ENCODE assay signal across 9 cellular contexts in the genomic region with DNA sequence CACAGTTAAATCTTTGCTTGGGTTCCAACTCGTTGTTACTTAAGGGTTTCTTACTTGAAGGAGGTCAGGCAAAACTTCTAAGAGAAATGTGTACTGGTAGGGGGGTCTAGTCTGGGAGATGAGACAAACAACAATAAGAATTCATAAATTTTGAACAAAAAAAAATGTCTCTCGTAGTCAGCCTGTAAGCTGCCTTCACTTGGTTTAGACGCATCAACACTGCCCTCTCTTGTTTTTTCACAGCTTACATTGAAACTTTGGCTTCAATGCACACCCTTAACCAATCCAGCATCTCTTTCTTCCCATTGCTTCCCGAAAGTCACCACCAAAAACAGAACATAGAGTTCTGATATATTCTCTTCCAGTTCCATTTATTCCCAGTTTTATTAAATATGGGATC.
A peak's percentile ranks its signal among the peaks of the same experiment; 100 is the strongest.
DNase-seq lines count a peak whose midpoint lies in the region; ATAC-seq and TF ChIP-seq lines count a peak whose summit lies in the region.
"Had no signal": no experiment of that assay in that cellular context is flagged by ENCODE, and none has a peak within 500 bp of the region (broad histone marks: within the 10 kb centered on the region; RNA-seq: fewer than 3 reads in every experiment).

No MANE protein-coding gene starts in this region.

- 0 out of 2 replicates have a peak, but pooled peaks have one; percentile 4 for TF ChIP-seq CTCF in BJ (IDR thresholded peaks at IDR 0.05; ENCODE audit: insufficient read depth, low read depth, low read length)
- TF ChIP-seq CTCF in LNCAP (IDR thresholded peaks at IDR 0.05): peak; percentile 60
- TF ChIP-seq CTCF in WTC11 (IDR thresholded peaks at IDR 0.05): no peak

- no peak overlapping the region for H3K4me3 Mint-ChIP-seq in WTC11

- H3K36me3 Mint-ChIP-seq in WTC11: peaks cover 13% of the 10 kb centered on the region

- H3K36me3 ChIP-seq in BJ (ENCODE audit: control insufficient read depth, insufficient read depth, low read length) (no peaks in the 10 kb centered on the region), H7 (replicated peaks; ENCODE audit: control insufficient read depth, insufficient read depth, low read length) (no peaks in the 10 kb centered on the region)

- H3K27me3 ChIP-seq in BJ (ENCODE audit: control insufficient read depth, insufficient read depth, low read length) (no peaks in the 10 kb centered on the region), H7 (ENCODE audit: control insufficient read depth, insufficient read depth, low read length) (no peaks in the 10 kb centered on the region)

- DNase-seq in BJ (ENCODE audit: low read depth) (no peak), WTC11 (ENCODE audit: low spot score) (no peak), iris pigment epithelial cell (ENCODE audit: low read depth) (peak; percentile 77), SIG-M5 (lab: John Stamatoyannopoulos, UW) (no peak), NOMO-1 treated with dmso at 0.1 percent for 144 hours (lab: John Stamatoyannopoulos, UW; ENCODE audit: unreplicated experiment) (no peak), mesenteric fat pad (ENCODE audit: low spot score) (no peak), H7 (no peak)
- DNase-seq: activated T-cell treated with anti-CD3 and anti-CD28 coated beads, Interleukin-2, amount 50 U/mL, for 48 hours had no signal

- peak overlapping the region; percentile 2; the same call in 1 of the 2 replicates for H3K27ac Mint-ChIP-seq in WTC11

- peaks cover 11% of the 10 kb centered on the region for H3K9me3 Mint-ChIP-seq in WTC11

- POLR2A ChIA-PET in BJ (lab: Charles Lee) (interaction anchor here (0.5 kb wide), 1 partner anchor 1226 kb away, joined by 3 read pairs; no protein-coding TSS in a partner anchor), WTC11 (lab: Charles Lee) (no interaction called here)

- peaks cover 34% of the 10 kb centered on the region for H3K4me1 Mint-ChIP-seq in WTC11

- no peaks in the 10 kb centered on the region for H3K27me3 Mint-ChIP-seq in WTC11 (ENCODE audit: low read depth)

- peak; percentile 86 for ATAC-seq in WTC11

- CTCF ChIA-PET in BJ (lab: Yijun Ruan, JAX): interaction anchor here (0.8 kb wide), 1 partner anchor 14 kb away, joined by 3 read pairs; no protein-coding TSS in a partner anchor
- CTCF ChIA-PET in WTC11 (lab: Charles Lee): interaction anchor here (0.6 to 2.0 kb wide), 5 partner anchors 13 to 712 kb away, joined by 3 to 10 read pairs (median 4); no protein-coding TSS in a partner anchor

- H3K4me3 ChIP-seq in BJ (ENCODE audit: low read depth, low read length): no peak overlapping the region
- H3K4me3 ChIP-seq in H7 (ENCODE audit: insufficient read depth, low read depth, low read length): no peak overlapping the region

TF ChIP-seq in WTC11, 78 proteins besides CTCF, POLR2A, EP300 and RAD21:
- TF ChIP-seq CREM (CRISPR knock-in tag; IDR thresholded peaks at IDR 0.05) (no peak), ZNF671 (CRISPR knock-in tag; IDR thresholded peaks at IDR 0.05) (no peak), CBFB (CRISPR knock-in tag; IDR thresholded peaks at IDR 0.05; ENCODE audit: low read depth) (no peak), ZNF219 (CRISPR knock-in tag; IDR thresholded peaks at IDR 0.05; ENCODE audit: borderline replicate concordance) (no peak), HMGA2 (CRISPR knock-in tag; IDR thresholded peaks at IDR 0.05) (no peak), GTF2I (CRISPR knock-in tag; conservative IDR thresholded peaks at IDR 0.05) (no peak), CREB1 (CRISPR knock-in tag; IDR thresholded peaks at IDR 0.05) (no peak), KAT7 (CRISPR knock-in tag; IDR thresholded peaks at IDR 0.05; ENCODE audit: borderline replicate concordance) (no peak)
- TF ChIP-seq, protein P1, sequence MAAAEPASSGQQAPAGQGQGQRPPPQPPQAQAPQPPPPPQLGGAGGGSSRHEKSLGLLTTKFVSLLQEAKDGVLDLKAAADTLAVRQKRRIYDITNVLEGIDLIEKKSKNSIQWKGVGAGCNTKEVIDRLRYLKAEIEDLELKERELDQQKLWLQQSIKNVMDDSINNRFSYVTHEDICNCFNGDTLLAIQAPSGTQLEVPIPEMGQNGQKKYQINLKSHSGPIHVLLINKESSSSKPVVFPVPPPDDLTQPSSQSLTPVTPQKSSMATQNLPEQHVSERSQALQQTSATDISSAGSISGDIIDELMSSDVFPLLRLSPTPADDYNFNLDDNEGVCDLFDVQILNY (CRISPR knock-in tag; IDR thresholded peaks at IDR 0.05): no peak
- TF ChIP-seq, protein P2, sequence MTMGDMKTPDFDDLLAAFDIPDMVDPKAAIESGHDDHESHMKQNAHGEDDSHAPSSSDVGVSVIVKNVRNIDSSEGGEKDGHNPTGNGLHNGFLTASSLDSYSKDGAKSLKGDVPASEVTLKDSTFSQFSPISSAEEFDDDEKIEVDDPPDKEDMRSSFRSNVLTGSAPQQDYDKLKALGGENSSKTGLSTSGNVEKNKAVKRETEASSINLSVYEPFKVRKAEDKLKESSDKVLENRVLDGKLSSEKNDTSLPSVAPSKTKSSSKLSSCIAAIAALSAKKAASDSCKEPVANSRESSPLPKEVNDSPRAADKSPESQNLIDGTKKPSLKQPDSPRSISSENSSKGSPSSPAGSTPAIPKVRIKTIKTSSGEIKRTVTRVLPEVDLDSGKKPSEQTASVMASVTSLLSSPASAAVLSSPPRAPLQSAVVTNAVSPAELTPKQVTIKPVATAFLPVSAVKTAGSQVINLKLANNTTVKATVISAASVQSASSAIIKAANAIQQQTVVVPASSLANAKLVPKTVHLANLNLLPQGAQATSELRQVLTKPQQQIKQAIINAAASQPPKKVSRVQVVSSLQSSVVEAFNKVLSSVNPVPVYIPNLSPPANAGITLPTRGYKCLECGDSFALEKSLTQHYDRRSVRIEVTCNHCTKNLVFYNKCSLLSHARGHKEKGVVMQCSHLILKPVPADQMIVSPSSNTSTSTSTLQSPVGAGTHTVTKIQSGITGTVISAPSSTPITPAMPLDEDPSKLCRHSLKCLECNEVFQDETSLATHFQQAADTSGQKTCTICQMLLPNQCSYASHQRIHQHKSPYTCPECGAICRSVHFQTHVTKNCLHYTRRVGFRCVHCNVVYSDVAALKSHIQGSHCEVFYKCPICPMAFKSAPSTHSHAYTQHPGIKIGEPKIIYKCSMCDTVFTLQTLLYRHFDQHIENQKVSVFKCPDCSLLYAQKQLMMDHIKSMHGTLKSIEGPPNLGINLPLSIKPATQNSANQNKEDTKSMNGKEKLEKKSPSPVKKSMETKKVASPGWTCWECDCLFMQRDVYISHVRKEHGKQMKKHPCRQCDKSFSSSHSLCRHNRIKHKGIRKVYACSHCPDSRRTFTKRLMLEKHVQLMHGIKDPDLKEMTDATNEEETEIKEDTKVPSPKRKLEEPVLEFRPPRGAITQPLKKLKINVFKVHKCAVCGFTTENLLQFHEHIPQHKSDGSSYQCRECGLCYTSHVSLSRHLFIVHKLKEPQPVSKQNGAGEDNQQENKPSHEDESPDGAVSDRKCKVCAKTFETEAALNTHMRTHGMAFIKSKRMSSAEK (CRISPR knock-in tag; IDR thresholded peaks at IDR 0.05; ENCODE audit: borderline replicate concordance): no peak
- TF ChIP-seq, protein P3, sequence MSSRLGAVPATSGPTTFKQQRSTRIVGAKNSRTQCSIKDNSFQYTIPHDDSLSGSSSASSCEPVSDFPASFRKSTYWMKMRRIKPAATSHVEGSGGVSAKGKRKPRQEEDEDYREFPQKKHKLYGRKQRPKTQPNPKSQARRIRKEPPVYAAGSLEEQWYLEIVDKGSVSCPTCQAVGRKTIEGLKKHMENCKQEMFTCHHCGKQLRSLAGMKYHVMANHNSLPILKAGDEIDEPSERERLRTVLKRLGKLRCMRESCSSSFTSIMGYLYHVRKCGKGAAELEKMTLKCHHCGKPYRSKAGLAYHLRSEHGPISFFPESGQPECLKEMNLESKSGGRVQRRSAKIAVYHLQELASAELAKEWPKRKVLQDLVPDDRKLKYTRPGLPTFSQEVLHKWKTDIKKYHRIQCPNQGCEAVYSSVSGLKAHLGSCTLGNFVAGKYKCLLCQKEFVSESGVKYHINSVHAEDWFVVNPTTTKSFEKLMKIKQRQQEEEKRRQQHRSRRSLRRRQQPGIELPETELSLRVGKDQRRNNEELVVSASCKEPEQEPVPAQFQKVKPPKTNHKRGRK (CRISPR knock-in tag; IDR thresholded peaks at IDR 0.05; ENCODE audit: borderline replicate concordance): no peak
